Comparison of ENCODE assay signal across 24 cellular contexts in the genomic region with DNA sequence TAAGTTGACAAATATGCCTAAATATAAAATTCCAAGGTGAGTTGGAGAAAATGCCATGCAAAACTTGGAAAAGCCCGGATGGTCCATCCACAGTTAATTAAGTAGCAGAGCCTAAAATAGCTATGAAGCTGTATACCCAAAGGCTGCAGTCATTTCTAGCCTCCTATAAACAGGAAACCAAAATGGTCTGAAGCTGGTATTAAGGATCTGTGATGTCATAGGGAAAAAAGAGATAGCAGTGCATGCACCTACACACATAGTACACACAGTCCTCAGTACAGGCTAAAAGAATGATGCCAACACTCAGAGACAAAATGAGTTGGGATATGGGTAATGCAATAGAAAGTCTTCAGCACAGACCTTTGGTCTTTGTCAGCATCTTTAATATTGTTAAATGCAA.
"Had no signal": no experiment of that assay in that cellular context is flagged by ENCODE, and none has a peak within 500 bp of the region (broad histone marks: within the 10 kb centered on the region; RNA-seq: fewer than 3 reads in every experiment).

No MANE protein-coding gene starts in this region.

- H3K4me3 ChIP-seq: ascending aorta, sigmoid colon, stomach, thyroid gland, upper lobe of left lung, vagina had no signal

- DNase-seq: activated CD4-positive, alpha-beta T cell treated with anti-CD3 and anti-CD28 coated beads for 48 hours; activated CD4-positive, alpha-beta T cell treated with anti-CD3 and anti-CD28 coated beads, Interleukin-2, amount 50 U/mL, for 48 hours; activated CD8-positive, alpha-beta memory T cell treated with anti-CD3 and anti-CD28 coated beads for 24 hours; activated effector memory CD4-positive, alpha-beta T cell treated with anti-CD3 and anti-CD28 coated beads, Interleukin-2, amount 50 U/mL, for 16 hours; activated naive CD4-positive, alpha-beta T cell treated with anti-CD3 and anti-CD28 coated beads for 36 hours; activated naive CD8-positive, alpha-beta T cell treated with anti-CD3 and anti-CD28 coated beads for 36 hours; foreskin fibroblast; head of caudate nucleus; hippocampal formation; left cardiac atrium; left ventricle myocardium superior; sigmoid colon; small intestine; stimulated activated CD4-positive, alpha-beta T cell treated with anti-CD3 and anti-CD28 coated beads, Interleukin-1b, Interleukin-23, amount 100 ng/mL, for 48 hours; stimulated activated CD4-positive, alpha-beta T cell treated with anti-CD3 and anti-CD28 coated beads, Interleukin-4, amount 100 ng/mL, for 4 hours; stimulated activated CD8-positive, alpha-beta memory T cell treated with anti-CD3 and anti-CD28 coated beads, Interleukin-4, amount 100 ng/mL, for 48 hours; stimulated activated naive B cell treated with anti-CD40 and anti-IgM and Interleukin-4, amounts not matched to agents 10 μg/mL and 1 μg/mL and 100 μg/mL, for 72 hours; stomach; thyroid gland; upper lobe of left lung had no signal

- H3K27ac ChIP-seq: ascending aorta, sigmoid colon, stomach, thyroid gland, upper lobe of left lung, vagina, VCaP had no signal

- H3K4me1 ChIP-seq: ascending aorta, sigmoid colon, stomach, thyroid gland, upper lobe of left lung, vagina had no signal

- H3K9me3 ChIP-seq: ascending aorta, sigmoid colon, stomach, thyroid gland, upper lobe of left lung, vagina had no signal

- FAIRE-seq: keratinocyte, small intestine had no signal

- H3K27me3 ChIP-seq: ascending aorta, sigmoid colon, stomach, thyroid gland, upper lobe of left lung, vagina had no signal

- H3K36me3 ChIP-seq: ascending aorta, sigmoid colon, stomach, thyroid gland, upper lobe of left lung, vagina had no signal
